ENCODE assay signal across 12 cellular contexts in the genomic region with DNA sequence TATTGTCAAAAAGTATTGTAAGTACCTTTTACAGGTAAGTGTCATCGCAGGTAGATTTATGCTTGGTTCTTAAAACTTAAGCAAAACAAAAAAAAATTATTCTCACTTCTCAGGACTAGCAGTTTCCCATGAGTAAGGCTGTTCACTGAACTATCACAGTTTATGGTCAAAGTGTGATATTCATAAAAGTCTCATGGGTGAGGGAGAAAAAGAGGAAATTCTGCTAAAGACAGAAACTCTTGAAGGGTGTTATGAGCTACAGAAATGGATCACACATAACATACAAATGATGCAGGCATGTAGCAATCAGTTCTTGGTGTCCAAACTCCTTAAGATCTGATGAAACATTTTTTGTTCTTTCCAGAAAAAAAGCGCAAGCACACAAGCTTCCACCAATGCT. TPM values are rescaled to one million over a fixed set of nuclear protein-coding genes. Genes with fewer than 3 reads are reported as not detected.
A peak's percentile ranks its signal among the peaks of the same experiment; 100 is the strongest.
DNase-seq lines count a peak whose midpoint lies in the region; ATAC-seq, FAIRE-seq and TF ChIP-seq lines count a peak whose summit lies in the region.
"Had no signal": no experiment of that assay in that cellular context is flagged by ENCODE, and none has a peak within 500 bp of the region (broad histone marks: within the 10 kb centered on the region; RNA-seq: fewer than 3 reads in every experiment).

No MANE protein-coding gene starts in this region.

- FAIRE-seq in endothelial cell of umbilical vein (lab: Jason Lieb, UNC) = peak; percentile 70
- FAIRE-seq: frontal cortex had no signal

- CTCF ChIA-PET in endothelial cell of umbilical vein (lab: Charles Lee) = no interaction called here

- no peak overlapping the region for H3K4me2 ChIP-seq in endothelial cell of umbilical vein (ENCODE audit: insufficient read depth, low read length)

- POLR2A ChIA-PET in endothelial cell of umbilical vein (lab: Charles Lee) = no interaction called here

- H3K27me3 ChIP-seq in endothelial cell of umbilical vein (ENCODE audit: control insufficient read depth in 2 of 2, insufficient read depth in 2 of 2, low read length in 2 of 2) = no peaks in the 10 kb centered on the region

- no peak overlapping the region for H2AFZ ChIP-seq in endothelial cell of umbilical vein (ENCODE audit: low read depth, low read length)

- no peaks in the 10 kb centered on the region for H3K36me3 ChIP-seq in endothelial cell of umbilical vein (ENCODE audit: control insufficient read depth in 2 of 2, extremely low read depth in 1 of 2, insufficient read depth in 2 of 2, low read length in 2 of 2)

- in situ Hi-C loops in GM13977 (cut with MboI; ENCODE audit: low pct_unique_long_range_greater_than_20kb, low sequenced_read_pairs, unreplicated experiment) = loop anchor here (25.0 kb wide), 2 partner anchors 110 to 710 kb away; partner anchors contain the start of gene TMSB4X

- dilution Hi-C loops in endothelial cell of umbilical vein (cut with MboI; ENCODE audit: extremely low pct_ligation_motif_present, low sequenced_read_pairs) = no loop called here

- no peak for TF ChIP-seq CTCF in GM13977 (IDR thresholded peaks at IDR 0.05; ENCODE audit: extremely low read depth, insufficient read depth, missing control alignments)
- no peak for TF ChIP-seq CTCF in endothelial cell of umbilical vein (IDR thresholded peaks at IDR 0.05; ENCODE audit: extremely low read depth in 1 of 2, insufficient read depth in 1 of 2, low read depth in 1 of 2, low read length in 2 of 2)

- no TSS peak for BruUV-seq in endothelial cell of umbilical vein (replicated peaks; lab: Mats Ljungman, UMichigan)

- H3K4me1 ChIP-seq in endothelial cell of umbilical vein (ENCODE audit: control insufficient read depth, extremely low read depth, insufficient read depth, low read length) = peaks cover 17% of the 10 kb centered on the region

- H4K20me1 ChIP-seq in endothelial cell of umbilical vein (replicated peaks; ENCODE audit: control insufficient read depth, extremely low read depth, insufficient read depth, low read length) = peaks cover 3% of the 10 kb centered on the region

- TF ChIP-seq POLR2A in endothelial cell of umbilical vein (IDR thresholded peaks at IDR 0.05; ENCODE audit: low read depth, low read length) = no peak

- intact Hi-C loops in endothelial cell of umbilical vein (cut with micrococcal nuclease) = no loop called here

- H3K9me3 ChIP-seq in endothelial cell of umbilical vein (replicated peaks; ENCODE audit: control insufficient read depth, insufficient read depth, low read length) = no peaks in the 10 kb centered on the region

- ATAC-seq in GM21515 (IDR thresholded peaks at IDR 0.05; ENCODE audit: unreplicated experiment) = peak; percentile 44
- peak; percentile 59 for ATAC-seq in HG03460 (IDR thresholded peaks at IDR 0.05; ENCODE audit: unreplicated experiment)
- ATAC-seq: HCT116 had no signal

- no peaks in the 10 kb centered on the region for H3K9me1 ChIP-seq in endothelial cell of umbilical vein (replicated peaks; ENCODE audit: control insufficient read depth, extremely low read depth, insufficient read depth, low read length)

- H3K79me2 ChIP-seq in endothelial cell of umbilical vein (ENCODE audit: control insufficient read depth, insufficient read depth, low read length) = peaks cover 70% of the 10 kb centered on the region

- H3K4me3 ChIP-seq in endothelial cell of umbilical vein (replicated peaks in 1 of 3; ENCODE audit: insufficient read depth in 1 of 3, low read depth in 1 of 3, low read length in 3 of 3) = no peak overlapping the region

- no peak overlapping the region for H3K9ac ChIP-seq in endothelial cell of umbilical vein (replicated peaks; ENCODE audit: extremely low read depth, insufficient read depth, low read length)

- peak; percentile 34 for DNase-seq in GM13977 (ENCODE audit: low spot score)
- DNase-seq in endothelial cell of umbilical vein (ENCODE audit: low read depth, low spot score) = no peak
- DNase-seq in NCI-H226 = no peak
- no peak for DNase-seq in ureter (ENCODE audit: low spot score)
- no peak for DNase-seq in NCI-H82 (lab: John Stamatoyannopoulos, UW)
- no peak for DNase-seq in cerebellum (ENCODE audit: low spot score)
- DNase-seq: anterior cingulate cortex, NCI-H187 treated with DMSO at 0.1 percent for 48 hours had no signal

- H3K27ac ChIP-seq in endothelial cell of umbilical vein (ENCODE audit: insufficient read depth, low read depth, low read length) = no peak overlapping the region

TF ChIP-seq in endothelial cell of umbilical vein, 7 proteins besides CTCF, POLR2A, EP300 and RAD21:
- no peak for TF ChIP-seq POLR2AphosphoS5 (IDR thresholded peaks at IDR 0.05; ENCODE audit: insufficient read depth, low read depth, low read length)
- TF ChIP-seq GATA2 (IDR thresholded peaks at IDR 0.05; ENCODE audit: insufficient read depth, insufficient read length, low read depth, low read length) = no peak
- no peak for TF ChIP-seq JUN (IDR thresholded peaks at IDR 0.05; ENCODE audit: borderline replicate concordance, insufficient read depth, insufficient read length, low read depth)
- no peak for TF ChIP-seq EZH2 (IDR thresholded peaks at IDR 0.05; ENCODE audit: borderline replicate concordance, low read depth, low read length, severe bottlenecking)
TF ChIP-seq in endothelial cell of umbilical vein: peak in this region for 0.

RNA-seq across cellular contexts. Expression of gene RAB9A, which starts 8.5 kb away (rescaled TPM):
- total RNA-seq in endothelial cell of umbilical vein (17.2 and 19.2 TPM in 2 replicates), ureter (25.1 TPM), cerebellum (17.2 TPM)
- polyA plus RNA-seq in endothelial cell of umbilical vein = 8.7 and 11.5 TPM in 2 replicates
- polyA plus RNA-seq in endothelial cell of umbilical vein (2011; cell fraction: cytosol; rRNA removed) = 10.0 and 10.3 TPM in 2 replicates
- 4.9 and 9.2 TPM in 2 replicates for polyA plus RNA-seq in endothelial cell of umbilical vein (2011; cell fraction: nucleus; rRNA removed)
- polyA plus RNA-seq in endothelial cell of umbilical vein (2012) = 17.4 and 20.5 TPM in 2 replicates
- 6.9 and 8.3 TPM in 2 replicates for polyA minus RNA-seq in endothelial cell of umbilical vein
- 18.2 TPM for polyA minus RNA-seq in endothelial cell of umbilical vein (2011; cell fraction: cytosol; rRNA and poly(A)+ RNA removed)
- 4.2 and 5.9 TPM in 2 replicates for polyA minus RNA-seq in endothelial cell of umbilical vein (2011; cell fraction: nucleus; rRNA and poly(A)+ RNA removed)

RNA-seq across cellular contexts. Expression of gene TRAPPC2, which starts 37.0 kb away (rescaled TPM):
- total RNA-seq in endothelial cell of umbilical vein (13.0 and 14.1 TPM in 2 replicates), ureter (17.4 TPM), cerebellum (40.1 TPM)
- 5.8 and 6.6 TPM in 2 replicates for polyA plus RNA-seq in endothelial cell of umbilical vein
- polyA plus RNA-seq in endothelial cell of umbilical vein (2011; cell fraction: cytosol; rRNA removed) = 4.6 and 5.4 TPM in 2 replicates
- 8.5 and 11.6 TPM in 2 replicates for polyA plus RNA-seq in endothelial cell of umbilical vein (2011; cell fraction: nucleus; rRNA removed)
- polyA plus RNA-seq in endothelial cell of umbilical vein (2012) = 10.0 and 10.1 TPM in 2 replicates
- 7.2 and 12.2 TPM in 2 replicates for polyA minus RNA-seq in endothelial cell of umbilical vein
- 11.9 TPM for polyA minus RNA-seq in endothelial cell of umbilical vein (2011; cell fraction: cytosol; rRNA and poly(A)+ RNA removed)
- 8.2 and 12.5 TPM in 2 replicates for polyA minus RNA-seq in endothelial cell of umbilical vein (2011; cell fraction: nucleus; rRNA and poly(A)+ RNA removed)

RNA-seq across cellular contexts. Expression of gene OFD1, which starts 37.1 kb away (rescaled TPM):
- total RNA-seq in endothelial cell of umbilical vein (12.0 and 14.4 TPM in 2 replicates), ureter (40.7 TPM), cerebellum (31.3 TPM)
- polyA plus RNA-seq in endothelial cell of umbilical vein = 3.2 and 4.7 TPM in 2 replicates
- polyA plus RNA-seq in endothelial cell of umbilical vein (2011; cell fraction: cytosol; rRNA removed) = 4.2 and 4.4 TPM in 2 replicates
- polyA plus RNA-seq in endothelial cell of umbilical vein (2011; cell fraction: nucleus; rRNA removed) = 34.1 and 36.4 TPM in 2 replicates
- 9.7 and 9.8 TPM in 2 replicates for polyA plus RNA-seq in endothelial cell of umbilical vein (2012)
- polyA minus RNA-seq in endothelial cell of umbilical vein = 5.0 and 5.9 TPM in 2 replicates
- polyA minus RNA-seq in endothelial cell of umbilical vein (2011; cell fraction: cytosol; rRNA and poly(A)+ RNA removed) = 12.8 TPM
- 14.5 and 15.2 TPM in 2 replicates for polyA minus RNA-seq in endothelial cell of umbilical vein (2011; cell fraction: nucleus; rRNA and poly(A)+ RNA removed)

RNA-seq across cellular contexts. Expression of gene TCEANC, which starts 44.5 kb away (rescaled TPM):
- total RNA-seq in endothelial cell of umbilical vein (0.75 and 1.8 TPM in 2 replicates), ureter (3.4 TPM), cerebellum (9.0 TPM)
- polyA plus RNA-seq in endothelial cell of umbilical vein = 0.32 and 0.38 TPM in 2 replicates
- polyA plus RNA-seq in endothelial cell of umbilical vein (2011; cell fraction: cytosol; rRNA removed) = 0.56 and 0.75 TPM in 2 replicates
- 1.3 TPM in 2 replicates for polyA plus RNA-seq in endothelial cell of umbilical vein (2011; cell fraction: nucleus; rRNA removed)
- 0.56 and 0.80 TPM in 2 replicates for polyA plus RNA-seq in endothelial cell of umbilical vein (2012)
- polyA minus RNA-seq in endothelial cell of umbilical vein = 0.93 and 1.5 TPM in 2 replicates
- polyA minus RNA-seq in endothelial cell of umbilical vein (2011; cell fraction: cytosol; rRNA and poly(A)+ RNA removed) = 1.7 TPM
- 0.53 and 1.4 TPM in 2 replicates for polyA minus RNA-seq in endothelial cell of umbilical vein (2011; cell fraction: nucleus; rRNA and poly(A)+ RNA removed)
